ENCODE assay signal across 11 cellular contexts in the genomic region with DNA sequence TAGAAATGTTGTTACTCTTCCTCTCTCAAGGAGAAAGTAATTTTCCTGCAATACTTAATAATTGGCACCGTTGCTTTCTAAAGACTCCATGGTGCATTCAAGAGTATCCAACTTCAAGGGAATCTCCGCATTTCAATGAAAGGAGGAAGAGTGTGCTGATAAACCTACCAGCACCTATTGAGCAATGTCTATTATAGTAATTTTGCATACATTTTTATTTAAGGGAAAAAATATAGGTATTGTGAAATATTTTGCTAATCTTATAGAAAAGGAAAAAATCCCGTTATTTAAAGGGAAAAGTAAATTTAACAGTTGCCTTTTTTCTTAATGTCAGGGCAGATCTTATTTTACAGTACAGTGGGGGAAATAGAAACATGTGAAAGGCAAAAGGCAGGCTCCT. TPM values are rescaled to one million over a fixed set of nuclear protein-coding genes. Genes with fewer than 3 reads are reported as not detected.
DNase-seq lines count a peak whose midpoint lies in the region; ATAC-seq and TF ChIP-seq lines count a peak whose summit lies in the region.
"Had no signal": no experiment of that assay in that cellular context is flagged by ENCODE, and none has a peak within 500 bp of the region (broad histone marks: within the 10 kb centered on the region; RNA-seq: fewer than 3 reads in every experiment).

No MANE protein-coding gene starts in this region.

- CTCF ChIA-PET in activated CD8-positive, alpha-beta T cell treated with anti-CD3 and anti-CD28 coated beads, Interleukin-2, amount 10 ng/mL, durations not matched to agents 7 days and 5 days (lab: Charles Lee): interaction anchor here (1.2 kb wide), 1 partner anchor 19 kb away, joined by 4 read pairs; no protein-coding TSS in a partner anchor

- H3K36me3 ChIP-seq in left lung: peaks cover 4 to 71% of the 10 kb centered on the region in 2 donors
- H3K36me3 ChIP-seq in upper lobe of right lung: peaks cover 48% of the 10 kb centered on the region
- H3K36me3 ChIP-seq: ovary had no signal

- no peak for DNase-seq in activated T-cell treated with anti-CD3 and anti-CD28 coated beads, Interleukin-2, amount 50 U/mL, for 4 hours
- no peak for DNase-seq in activated T-cell treated with anti-CD3 and anti-CD28 coated beads, Interleukin-2, amount 50 U/mL, for 48 hours
- no peak for DNase-seq in activated CD8-positive, alpha-beta T cell treated with anti-CD3 and anti-CD28 coated beads, Interleukin-2, amount 10 ng/mL, durations not matched to agents 7 days and 5 days
- DNase-seq in left lung (no peak), upper lobe of right lung (no peak), NCI-H526 treated with DMSO at 0.1 percent for 48 hours (lab: John Stamatoyannopoulos, UW) (no peak), GM10266 (ENCODE audit: extremely low spot score) (no peak)
- DNase-seq: NCI-H526, ovary had no signal

- peak overlapping the region; percentile 87 for H3K27ac ChIP-seq in left lung
- H3K27ac ChIP-seq in upper lobe of right lung: peak overlapping the region; percentile 79

- POLR2A ChIA-PET in activated CD8-positive, alpha-beta T cell treated with anti-CD3 and anti-CD28 coated beads, Interleukin-2, amount 10 ng/mL, durations not matched to agents 7 days and 5 days (lab: Charles Lee): interaction anchor here (0.6 to 11.7 kb wide), 8 partner anchors 12 to 231 kb away, joined by 3 to 253 read pairs (median 4); partner anchors contain the start of genes NBR1, PTGES3L and RUNDC1

- H3K36me3 Mint-ChIP-seq in activated T-cell treated with anti-CD3 and anti-CD28 coated beads, Interleukin-2, amount 50 U/mL, for 4 hours (ENCODE audit: insufficient read depth): peaks cover 15% of the 10 kb centered on the region
- H3K36me3 Mint-ChIP-seq in activated CD8-positive, alpha-beta T cell treated with anti-CD3 and anti-CD28 coated beads, Interleukin-2, amount 10 ng/mL, durations not matched to agents 7 days and 5 days (ENCODE audit: low read depth): peaks cover 15% of the 10 kb centered on the region

- no peak for TF ChIP-seq CTCF in left lung (IDR thresholded peaks at IDR 0.05)
- TF ChIP-seq CTCF in upper lobe of right lung (IDR thresholded peaks at IDR 0.05): no peak
- no peak for TF ChIP-seq CTCF in GM10266 (IDR thresholded peaks at IDR 0.05; ENCODE audit: control insufficient read depth, insufficient read depth, low read depth, missing control alignments)

- H3K27me3 ChIP-seq in left lung (no peaks in the 10 kb centered on the region), upper lobe of right lung (no peaks in the 10 kb centered on the region)
- H3K27me3 ChIP-seq: ovary had no signal

- peak overlapping the region; percentile 97 for H3K4me3 Mint-ChIP-seq in activated T-cell treated with anti-CD3 and anti-CD28 coated beads, Interleukin-2, amount 50 U/mL, for 4 hours
- H3K4me3 Mint-ChIP-seq in activated CD8-positive, alpha-beta T cell treated with anti-CD3 and anti-CD28 coated beads, Interleukin-2, amount 10 ng/mL, durations not matched to agents 7 days and 5 days: peak overlapping the region; percentile 90

- H3K9me3 ChIP-seq in left lung (no peaks in the 10 kb centered on the region), upper lobe of right lung (no peaks in the 10 kb centered on the region)
- H3K9me3 ChIP-seq: ovary had no signal

- intact Hi-C loops in left lung (cut with DNase I): no loop called here
- intact Hi-C loops in upper lobe of right lung (cut with DNase I): no loop called here

- no peak for ATAC-seq in activated T-cell treated with anti-CD3 and anti-CD28 coated beads, Interleukin-2, amount 50 U/mL, for 4 hours
- ATAC-seq in activated CD8-positive, alpha-beta T cell treated with anti-CD3 and anti-CD28 coated beads, Interleukin-2, amount 10 ng/mL, durations not matched to agents 7 days and 5 days: no peak
- ATAC-seq in left lung (no peak), upper lobe of right lung (no peak), HG02981 (IDR thresholded peaks at IDR 0.05; ENCODE audit: unreplicated experiment) (no peak)

- peaks cover 27% of the 10 kb centered on the region for H3K4me1 Mint-ChIP-seq in activated T-cell treated with anti-CD3 and anti-CD28 coated beads, Interleukin-2, amount 50 U/mL, for 4 hours (ENCODE audit: low read depth)
- peaks cover 29% of the 10 kb centered on the region for H3K4me1 Mint-ChIP-seq in activated CD8-positive, alpha-beta T cell treated with anti-CD3 and anti-CD28 coated beads, Interleukin-2, amount 10 ng/mL, durations not matched to agents 7 days and 5 days (ENCODE audit: low read depth)

- H3K4me3 ChIP-seq in left lung (peak overlapping the region in 1 of 2 donors; percentile 75), upper lobe of right lung (no peak overlapping the region)

- no peaks in the 10 kb centered on the region for H3K27me3 Mint-ChIP-seq in activated T-cell treated with anti-CD3 and anti-CD28 coated beads, Interleukin-2, amount 50 U/mL, for 4 hours (ENCODE audit: low read depth)
- no peaks in the 10 kb centered on the region for H3K27me3 Mint-ChIP-seq in activated CD8-positive, alpha-beta T cell treated with anti-CD3 and anti-CD28 coated beads, Interleukin-2, amount 10 ng/mL, durations not matched to agents 7 days and 5 days (ENCODE audit: low read depth)

- H3K4me1 ChIP-seq in left lung (peaks cover 6 to 37% of the 10 kb centered on the region in 2 donors), upper lobe of right lung (peaks cover 11% of the 10 kb centered on the region)

- peak overlapping the region; percentile 82 for H3K27ac Mint-ChIP-seq in activated CD8-positive, alpha-beta T cell treated with anti-CD3 and anti-CD28 coated beads, Interleukin-2, amount 10 ng/mL, durations not matched to agents 7 days and 5 days

- H3K9me3 Mint-ChIP-seq in activated T-cell treated with anti-CD3 and anti-CD28 coated beads, Interleukin-2, amount 50 U/mL, for 4 hours: no peaks in the 10 kb centered on the region
- H3K9me3 Mint-ChIP-seq in activated CD8-positive, alpha-beta T cell treated with anti-CD3 and anti-CD28 coated beads, Interleukin-2, amount 10 ng/mL, durations not matched to agents 7 days and 5 days (ENCODE audit: insufficient read depth): no peaks in the 10 kb centered on the region

RNA-seq across cellular contexts. Expression of gene TMEM106A, which starts 1.1 kb away (rescaled TPM):
- 1 to 10 TPM; 7.7 to 8.6 (median 7.9) TPM for total RNA-seq in activated T-cell treated with anti-CD3 and anti-CD28 coated beads, Interleukin-2, amount 50 U/mL, for 4 hours
- total RNA-seq in activated CD8-positive, alpha-beta T cell treated with anti-CD3 and anti-CD28 coated beads, Interleukin-2, amount 10 ng/mL, durations not matched to agents 7 days and 5 days: 10 to 100 TPM; 10.1 to 12.4 TPM
- total RNA-seq in left lung (10 to 100 TPM; 14.4 to 26.8 TPM), upper lobe of right lung (14.2 TPM)

RNA-seq across cellular contexts. Expression of gene CCDC200, which starts 17.8 kb away (rescaled TPM):
- not detected for total RNA-seq in activated T-cell treated with anti-CD3 and anti-CD28 coated beads, Interleukin-2, amount 50 U/mL, for 4 hours
- not detected for total RNA-seq in activated CD8-positive, alpha-beta T cell treated with anti-CD3 and anti-CD28 coated beads, Interleukin-2, amount 10 ng/mL, durations not matched to agents 7 days and 5 days
- total RNA-seq in left lung (under 1 TPM in 1 of 2 donors, not detected in 1; 0.37 TPM), upper lobe of right lung (not detected)
- total RNA-seq: H1 had no signal

RNA-seq across cellular contexts. Expression of gene RNU2-1, which starts 23.2 kb away (rescaled TPM):
- total RNA-seq in activated T-cell treated with anti-CD3 and anti-CD28 coated beads, Interleukin-2, amount 50 U/mL, for 4 hours: 1,000 to 10,000 TPM; 1,770 to 1,970 (median 1,905) TPM
- 1,000 to 10,000 TPM; 4,963 to 6,708 TPM for total RNA-seq in activated CD8-positive, alpha-beta T cell treated with anti-CD3 and anti-CD28 coated beads, Interleukin-2, amount 10 ng/mL, durations not matched to agents 7 days and 5 days
- total RNA-seq in left lung (1,000 to 10,000 TPM; 5,610 to 6,821 TPM), upper lobe of right lung (7,693 TPM)

RNA-seq across cellular contexts. Expression of gene NBR1, which starts 39.6 kb away (rescaled TPM):
- 10 to 100 TPM; 26.8 to 31.9 (median 28.0) TPM for total RNA-seq in activated T-cell treated with anti-CD3 and anti-CD28 coated beads, Interleukin-2, amount 50 U/mL, for 4 hours
- 10 to 100 TPM; 40.9 to 41.3 TPM for total RNA-seq in activated CD8-positive, alpha-beta T cell treated with anti-CD3 and anti-CD28 coated beads, Interleukin-2, amount 10 ng/mL, durations not matched to agents 7 days and 5 days
- 10 to 100 TPM; 62.4 to 78.2 TPM for total RNA-seq in left lung
- 80.4 TPM for total RNA-seq in upper lobe of right lung
